1 cellular context compared by ENCODE assay signal in genomic region chr1:246267896-246268295, GRCh38.
A peak's percentile ranks its signal among the peaks of the same experiment; 100 is the strongest.
TF ChIP-seq lines count a peak whose summit lies in the region.

No MANE protein-coding gene starts in this region.

TF ChIP-seq in WTC11, 78 proteins besides CTCF, POLR2A, EP300 and RAD21 (continued from another document):
- TF ChIP-seq, protein P1, sequence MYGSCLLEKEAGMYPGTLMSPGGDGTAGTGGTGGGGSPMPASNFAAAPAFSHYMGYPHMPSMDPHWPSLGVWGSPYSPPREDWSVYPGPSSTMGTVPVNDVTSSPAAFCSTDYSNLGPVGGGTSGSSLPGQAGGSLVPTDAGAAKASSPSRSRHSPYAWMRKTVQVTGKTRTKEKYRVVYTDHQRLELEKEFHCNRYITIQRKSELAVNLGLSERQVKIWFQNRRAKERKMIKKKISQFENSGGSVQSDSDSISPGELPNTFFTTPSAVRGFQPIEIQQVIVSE (CRISPR knock-in tag; IDR thresholded peaks at IDR 0.05; ENCODE audit: borderline replicate concordance): 0 out of 2 replicates have a peak, but pooled peaks have one; percentile 24
